ENCODE assay signal across 9 cellular contexts in genomic region chr3:104521606-104522336, GRCh38.
DNase-seq lines count a peak whose midpoint lies in the region; ATAC-seq lines count a peak whose summit lies in the region.
"Had no signal": no experiment of that assay in that cellular context is flagged by ENCODE, and none has a peak within 500 bp of the region (broad histone marks: within the 10 kb centered on the region; RNA-seq: fewer than 3 reads in every experiment).

No MANE protein-coding gene starts in this region.

- peak; percentile 45 for ATAC-seq in GM18861 (IDR thresholded peaks at IDR 0.05; ENCODE audit: unreplicated experiment)
- ATAC-seq in HG02571 (IDR thresholded peaks at IDR 0.05; ENCODE audit: unreplicated experiment) = peak; percentile 52
- peak; percentile 39 for ATAC-seq in HG03565 (IDR thresholded peaks at IDR 0.05; ENCODE audit: unreplicated experiment)

- DNase-seq in medulla oblongata (ENCODE audit: extremely low spot score) = peak; percentile 57
- DNase-seq in NCI-H187 treated with DMSO at 0.1 percent for 48 hours (lab: John Stamatoyannopoulos, UW) = no peak
- DNase-seq in AML-193 (lab: John Stamatoyannopoulos, UW) = no peak
- DNase-seq in activated CD4-positive, CD25-positive, alpha-beta regulatory T cell (lab: John Stamatoyannopoulos, UW) = no peak
- no peak for DNase-seq in HPDE6-E6E7 (ENCODE audit: extremely low spot score)
- DNase-seq: foreskin melanocyte had no signal
